Comparison of ENCODE assay signal across 8 cellular contexts in genomic region chr15:76932090-76932966, GRCh38. TPM values are rescaled to one million over a fixed set of nuclear protein-coding genes. Genes with fewer than 3 reads are reported as not detected.
DNase-seq lines count a peak whose midpoint lies in the region; ATAC-seq and TF ChIP-seq lines count a peak whose summit lies in the region.

No MANE protein-coding gene starts in this region.

- H3K27me3 Mint-ChIP-seq in natural killer cell treated with Interleukin-12 subunit alpha and Interleukin-12 subunit beta and Interleukin-15 and Interleukin-18, amount 100 ng/mL, for 72 hours, result no peaks in the 10 kb centered on the region

- ATAC-seq in natural killer cell treated with Interleukin-12 subunit alpha and Interleukin-12 subunit beta and Interleukin-15 and Interleukin-18, amount 100 ng/mL, for 72 hours, result no peak
- ATAC-seq in GM19463 (IDR thresholded peaks at IDR 0.05; ENCODE audit: unreplicated experiment) (no peak), HG03045 (IDR thresholded peaks at IDR 0.05; ENCODE audit: unreplicated experiment) (no peak)

- peaks cover 18% of the 10 kb centered on the region for H3K4me1 ChIP-seq in PC-9 (replicated peaks; ENCODE audit: insufficient read depth)

- no peaks in the 10 kb centered on the region for H3K9me3 Mint-ChIP-seq in natural killer cell treated with Interleukin-12 subunit alpha and Interleukin-12 subunit beta and Interleukin-15 and Interleukin-18, amount 100 ng/mL, for 72 hours

- H3K4me2 ChIP-seq in PC-9, result peak overlapping the region; percentile 82

- H3K9me3 ChIP-seq in PC-9 (ENCODE audit: insufficient read depth, low read depth), result no peaks in the 10 kb centered on the region

- intact Hi-C loops in PC-9 (cut with micrococcal nuclease; ENCODE audit: unreplicated experiment) (no loop called here), dorsolateral prefrontal cortex (cut with DNase I) (loop anchor here in 1 of 2 donors (5.0 to 10.0 kb wide), 3 partner anchors 90 to 702 kb away; partner anchors contain the start of genes LINGO1 and TSPAN3)

- H3K9me2 ChIP-seq in PC-9 (ENCODE audit: insufficient read depth), result no peaks in the 10 kb centered on the region; the same call in 1 of the 2 replicates

- DNase-seq in activated gamma-delta T cell treated with Interleukin-2 at 50 U/mL for 16 hours (peak; percentile 8), activated gamma-delta T cell (lab: John Stamatoyannopoulos, UW) (no peak), PC-9 (no peak), dorsolateral prefrontal cortex (no peak), COLO668 (lab: John Stamatoyannopoulos, UW; ENCODE audit: unreplicated experiment) (no peak)
- DNase-seq in natural killer cell treated with Interleukin-12 subunit alpha and Interleukin-12 subunit beta and Interleukin-15 and Interleukin-18, amount 100 ng/mL, for 72 hours (ENCODE audit: low spot score), result no peak

- H3K79me2 ChIP-seq in PC-9 (ENCODE audit: low read depth), result peaks cover 12% of the 10 kb centered on the region

- no peaks in the 10 kb centered on the region; the same call in 1 of the 2 replicates for H3F3A ChIP-seq in PC-9 (ENCODE audit: insufficient read depth, low read depth)

- peak overlapping the region; percentile 79 for H3K4me3 Mint-ChIP-seq in natural killer cell treated with Interleukin-12 subunit alpha and Interleukin-12 subunit beta and Interleukin-15 and Interleukin-18, amount 100 ng/mL, for 72 hours

- H4K20me1 ChIP-seq in PC-9 (ENCODE audit: insufficient read depth), result no peaks in the 10 kb centered on the region

- peak overlapping the region; percentile 62 for H3K4me3 ChIP-seq in PC-9
- peak overlapping the region; percentile 45 to 100 (median 83) for H3K4me3 ChIP-seq in dorsolateral prefrontal cortex

- H3K36me3 Mint-ChIP-seq in natural killer cell treated with Interleukin-12 subunit alpha and Interleukin-12 subunit beta and Interleukin-15 and Interleukin-18, amount 100 ng/mL, for 72 hours, result peaks cover 9% of the 10 kb centered on the region

- peaks cover 14 to 18% of the 10 kb centered on the region in 2 donors for H3K4me1 Mint-ChIP-seq in natural killer cell treated with Interleukin-12 subunit alpha and Interleukin-12 subunit beta and Interleukin-15 and Interleukin-18, amount 100 ng/mL, for 72 hours (ENCODE audit: low read depth in 2 of 2)

- peak overlapping the region; percentile 40 to 87 for H3K27ac Mint-ChIP-seq in natural killer cell treated with Interleukin-12 subunit alpha and Interleukin-12 subunit beta and Interleukin-15 and Interleukin-18, amount 100 ng/mL, for 72 hours

- no peaks in the 10 kb centered on the region for H3K27me3 ChIP-seq in PC-9 (ENCODE audit: insufficient read depth, low read depth)
- H3K27me3 ChIP-seq in dorsolateral prefrontal cortex, result no peaks in the 10 kb centered on the region

- H3K27ac ChIP-seq in PC-9, result no peak overlapping the region
- peak overlapping the region in 56 of 59 donors; percentile 2 to 94 (median 84) for H3K27ac ChIP-seq in dorsolateral prefrontal cortex

- CTCF ChIA-PET in PC-9 (lab: Charles Lee), result interaction anchor here (0.6 kb wide), 1 partner anchor 1368 kb away, joined by 3 read pairs; no protein-coding TSS in a partner anchor

- H2AFZ ChIP-seq in PC-9, result peak overlapping the region; percentile 90

- POLR2A ChIA-PET in PC-9 (lab: Charles Lee; ENCODE audit: unreplicated experiment), result no interaction called here

- peaks cover 8% of the 10 kb centered on the region; the same call in 1 of the 2 replicates for H3K36me3 ChIP-seq in PC-9 (ENCODE audit: low read depth)

- TF ChIP-seq CTCF in PC-9 (conservative IDR thresholded peaks at IDR 0.05), result no peak
- TF ChIP-seq CTCF in dorsolateral prefrontal cortex (IDR thresholded peaks at IDR 0.05 in 54 of 56, conservative IDR thresholded peaks at IDR 0.05 in 2 of 56; ENCODE audit: low read depth in 1 of 56, partially characterized antibody in 56 of 56), result no peak

- BruUV-seq in PC-9 (replicated peaks; lab: Mats Ljungman, UMichigan), result TSS peak; percentile 34

RNA-seq across cellular contexts. Expression of gene RCN2, which starts 0.8 kb away (rescaled TPM):
- total RNA-seq in PC-9 (2021) (45.3 and 46.1 TPM in 2 replicates), dorsolateral prefrontal cortex (10 to 100 TPM; 30.8 to 80.2 (median 58.9) TPM)
- 10 to 100 TPM; 25.5 to 32.2 TPM for total RNA-seq in natural killer cell treated with Interleukin-12 subunit alpha and Interleukin-12 subunit beta and Interleukin-15 and Interleukin-18, amount 100 ng/mL, for 72 hours

RNA-seq across cellular contexts. Expression of gene SCAPER, which starts 27.2 kb away (rescaled TPM):
- total RNA-seq in PC-9 (2021) (18.7 and 22.0 TPM in 2 replicates), dorsolateral prefrontal cortex (100 to 1,000 TPM in 2 of 120 experiments, 10 to 100 TPM in 118; 50.1 to 102 (median 70.1) TPM)
- 10 to 100 TPM; 52.9 to 72.8 TPM for total RNA-seq in natural killer cell treated with Interleukin-12 subunit alpha and Interleukin-12 subunit beta and Interleukin-15 and Interleukin-18, amount 100 ng/mL, for 72 hours
